Comparison of ENCODE assay signal across 8 cellular contexts in genomic region chr17:31318298-31319190, GRCh38. TPM values are rescaled to one million over a fixed set of nuclear protein-coding genes. Genes with fewer than 3 reads are reported as not detected.
DNase-seq lines count a peak whose midpoint lies in the region; ATAC-seq and TF ChIP-seq lines count a peak whose summit lies in the region.

No MANE protein-coding gene starts in this region.

- no peak overlapping the region for H3K4me3 ChIP-seq in astrocyte of the spinal cord (ENCODE audit: low read depth, low read length)

- H3K4me1 Mint-ChIP-seq in T-cell, result peaks cover 44 to 52% (median 51%) of the 10 kb centered on the region in 3 donors
- peaks cover 21% of the 10 kb centered on the region for H3K4me1 Mint-ChIP-seq in osteocyte (ENCODE audit: unreplicated experiment)

- ATAC-seq in HG02678 (IDR thresholded peaks at IDR 0.05; ENCODE audit: unreplicated experiment), result peak; percentile 35
- peak; percentile 44 to 60 (median 57) for ATAC-seq in T-cell (replicated peaks in 1 of 4)
- ATAC-seq in left colon, result no peak

- peak overlapping the region; percentile 76 to 87 (median 86) for H3K4me3 Mint-ChIP-seq in T-cell
- H3K4me3 Mint-ChIP-seq in osteocyte (ENCODE audit: unreplicated experiment), result no peak overlapping the region

- CTCF ChIA-PET in T-cell (lab: Charles Lee), result interaction anchor here in 1 of 2 donors (1.5 to 3.4 kb wide), 3 partner anchors 8 to 190 kb away, joined by 5 to 23 read pairs (median 7); no protein-coding TSS in a partner anchor

- intact Hi-C loops in left colon (cut with DNase I, micrococcal nuclease), result no loop called here

- H3K27me3 Mint-ChIP-seq in T-cell, result no peaks in the 10 kb centered on the region
- no peaks in the 10 kb centered on the region for H3K27me3 Mint-ChIP-seq in osteocyte (ENCODE audit: unreplicated experiment)

- peak; percentile 87 for DNase-seq in CD1c-positive myeloid dendritic cell (ENCODE audit: extremely low spot score)
- peak; percentile 15 to 80 (median 46) for DNase-seq in T-cell
- DNase-seq in astrocyte of the spinal cord (ENCODE audit: low read depth, low spot score), result peak; percentile 92
- peak; percentile 17 to 48 for DNase-seq in left colon
- DNase-seq in stimulated activated CD8-positive, alpha-beta memory T cell treated with anti-CD3 and anti-CD28 coated beads, Interleukin-7, amount 100 ng/mL, for 48 hours (ENCODE audit: extremely low read depth in 1 of 2, low read depth in 1 of 2), result peak; percentile 21 to 57
- DNase-seq in NCI-H128 (lab: John Stamatoyannopoulos, UW; ENCODE audit: unreplicated experiment), result no peak
- DNase-seq in osteocyte (ENCODE audit: extremely low spot score, unreplicated experiment), result no peak

- no peaks in the 10 kb centered on the region for H3K9me3 Mint-ChIP-seq in T-cell
- H3K9me3 Mint-ChIP-seq in osteocyte (ENCODE audit: unreplicated experiment), result no peaks in the 10 kb centered on the region

- POLR2A ChIA-PET in T-cell (lab: Charles Lee), result interaction anchor here (0.6 to 2.6 kb wide), 6 partner anchors 8 to 30 kb away, joined by 3 to 17 read pairs (median 4); no protein-coding TSS in a partner anchor

- TF ChIP-seq CTCF in astrocyte of the spinal cord (IDR thresholded peaks at IDR 0.05; ENCODE audit: low read depth, low read length), result no peak
- no peak for TF ChIP-seq CTCF in osteocyte (IDR thresholded peaks at IDR 0.05)

- H3K27ac Mint-ChIP-seq in T-cell, result peak overlapping the region; percentile 97 to 98
- no peak overlapping the region for H3K27ac Mint-ChIP-seq in osteocyte (ENCODE audit: unreplicated experiment)

- in situ Hi-C loops in astrocyte of the spinal cord (cut with HindIII; ENCODE audit: low sequenced_read_pairs), result no loop called here

- H3K36me3 Mint-ChIP-seq in T-cell (peaks cover 14% of the 10 kb centered on the region), osteocyte (ENCODE audit: unreplicated experiment) (peaks cover 7% of the 10 kb centered on the region)

RNA-seq across cellular contexts. Expression of gene EVI2A, which starts 2.9 kb away (rescaled TPM):
- total RNA-seq in T-cell, result 10 to 100 TPM; 42.3 to 84.9 (median 80.0) TPM
- total RNA-seq in left colon, result 1 to 10 TPM in 1 of 2 donors, under 1 TPM in 1; 0.98 to 3.4 TPM
- total RNA-seq in osteocyte, result not detected in 2 replicates

RNA-seq across cellular contexts. Expression of gene EVI2B, which starts 4.7 kb away (rescaled TPM):
- total RNA-seq in T-cell (100 to 1,000 TPM in 4 of 5 donors, 10 to 100 TPM in 1; 86.2 to 130 (median 111) TPM), left colon (1 to 10 TPM; 3.7 to 8.7 TPM), osteocyte (not detected in 2 replicates)

RNA-seq across cellular contexts. Expression of gene OMG, which starts 21.5 kb away (rescaled TPM):
- total RNA-seq in T-cell (1 to 10 TPM in 1 of 5 donors, under 1 TPM in 4; 0.43 to 1.1 (median 0.80) TPM), left colon (under 1 TPM in 1 of 2 donors, not detected in 1; 0.50 TPM), osteocyte (not detected in 2 replicates)

Comparison
In these comparisons a context has a peak if more than half of its experiments do, and no peak if none do; other contexts are left out.
1. DNase-seq: peak in CD1c-positive myeloid dendritic cell (single experiment), T-cell (34 of 34), astrocyte of the spinal cord (single experiment), left colon (2 of 2) and stimulated activated CD8-positive, alpha-beta memory T cell treated with anti-CD3 and anti-CD28 coated beads, Interleukin-7, amount 100 ng/mL, for 48 hours (2 of 2); none in NCI-H128 (single experiment) and osteocyte (single experiment).
2. RNA of gene EVI2A, which starts 2.9 kb away (total RNA-seq): 42.3 to 84.9 TPM in T-cell; 0.98 to 3.4 TPM in left colon and not detected in osteocyte; every median in the first group is over 4 times any median in the second.
3. RNA of gene EVI2B, which starts 4.7 kb away (total RNA-seq): 86.2 to 130 TPM in T-cell; 3.7 to 8.7 TPM in left colon and not detected in osteocyte; every median in the first group is over 4 times any median in the second.